In the genomic region with DNA sequence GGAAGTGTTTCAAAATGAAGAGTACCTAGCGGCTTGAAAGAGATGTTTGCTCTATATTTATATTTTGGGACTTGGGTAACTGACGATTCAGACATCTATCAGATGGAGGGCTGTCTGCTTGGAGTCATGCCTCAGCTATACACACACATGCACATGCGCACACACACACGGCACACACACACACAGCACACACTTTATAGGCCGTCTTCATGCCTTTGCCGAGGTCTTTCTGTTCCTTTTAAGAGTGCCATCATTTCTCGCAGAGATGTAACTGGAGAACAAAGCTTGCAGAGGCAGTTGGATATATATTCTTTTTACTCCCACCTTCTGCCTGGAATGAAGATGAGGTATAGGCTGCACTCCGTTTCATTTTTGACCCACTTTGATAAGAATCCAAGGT, we compare ENCODE assay signal across 19 cellular contexts.
A peak's percentile ranks its signal among the peaks of the same experiment; 100 is the strongest.
DNase-seq lines count a peak whose midpoint lies in the region; ATAC-seq and TF ChIP-seq lines count a peak whose summit lies in the region.
"Had no signal": no experiment of that assay in that cellular context is flagged by ENCODE, and none has a peak within 500 bp of the region (broad histone marks: within the 10 kb centered on the region; RNA-seq: fewer than 3 reads in every experiment).

No MANE protein-coding gene starts in this region.

- peaks cover 45% of the 10 kb centered on the region for H3K4me1 Mint-ChIP-seq in type B pancreatic cell (ENCODE audit: unreplicated experiment)
- H3K4me1 Mint-ChIP-seq in activated CD4-positive, alpha-beta T cell treated with anti-CD3 and anti-CD28 coated beads, Interleukin-2, amount 10 ng/mL, durations not matched to agents 24 days and 14 days, result no peaks in the 10 kb centered on the region

- TF ChIP-seq CTCF in cardiac muscle cell (IDR thresholded peaks at IDR 0.05; ENCODE audit: low read depth, low read length), result no peak
- TF ChIP-seq CTCF in dorsolateral prefrontal cortex (IDR thresholded peaks at IDR 0.05 in 54 of 56, conservative IDR thresholded peaks at IDR 0.05 in 2 of 56; ENCODE audit: low read depth in 1 of 56, partially characterized antibody in 56 of 56), result no peak
- TF ChIP-seq CTCF in type B pancreatic cell (conservative IDR thresholded peaks at IDR 0.05), result no peak
- no peak for TF ChIP-seq CTCF in upper lobe of right lung (IDR thresholded peaks at IDR 0.05)

- H3K4me3 ChIP-seq in cardiac muscle cell (no peak overlapping the region), dorsolateral prefrontal cortex (no peak overlapping the region), mesodermal cell (ENCODE audit: extremely low read depth, insufficient read depth, low read length, poor library complexity, severe bottlenecking) (no peak overlapping the region), upper lobe of right lung (no peak overlapping the region)
- H3K4me3 ChIP-seq: GM23248, prostate gland had no signal

- no peak for DNase-seq in cardiac muscle cell (ENCODE audit: low read depth in 1 of 2, low spot score in 1 of 2)
- DNase-seq in left cardiac atrium, result no peak
- DNase-seq in dorsolateral prefrontal cortex, result no peak
- DNase-seq in type B pancreatic cell (ENCODE audit: extremely low spot score, unreplicated experiment), result no peak
- no peak for DNase-seq in upper lobe of right lung
- no peak for DNase-seq in HUDEP-2 (lab: John Stamatoyannopoulos, UW; ENCODE audit: unreplicated experiment in 76 of 76)
- DNase-seq in activated CD4-positive, alpha-beta T cell treated with anti-CD3 and anti-CD28 coated beads, Interleukin-2, amount 10 ng/mL, durations not matched to agents 24 days and 14 days, result no peak
- DNase-seq: activated CD4-positive, alpha-beta T cell treated with anti-CD3 and anti-CD28 coated beads, Interleukin-2, amount 50 U/mL, for 1 hour; AML-193; effector CD4-positive, alpha-beta T cell; erythroblast; foreskin melanocyte; GM23248; left ventricle myocardium superior; NCI-H1694; NCI-H69 had no signal

- H3K4me1 ChIP-seq in cardiac muscle cell (ENCODE audit: low read depth) (peaks cover 42% of the 10 kb centered on the region), mesodermal cell (ENCODE audit: control insufficient read depth, insufficient read depth, low read length, poor library complexity, severe bottlenecking) (peaks cover 50% of the 10 kb centered on the region), upper lobe of right lung (peaks cover 36% of the 10 kb centered on the region)
- H3K4me1 ChIP-seq: prostate gland had no signal

- peak overlapping the region; percentile 78 for H3K27ac ChIP-seq in cardiac muscle cell
- peak overlapping the region in 40 of 59 donors; percentile 2 to 78 (median 50) for H3K27ac ChIP-seq in dorsolateral prefrontal cortex
- peak overlapping the region; percentile 69 for H3K27ac ChIP-seq in mesodermal cell (ENCODE audit: low read depth, low read length, severe bottlenecking)
- H3K27ac ChIP-seq in upper lobe of right lung, result no peak overlapping the region
- H3K27ac ChIP-seq: GM23248, prostate gland had no signal

- H3K4me3 Mint-ChIP-seq in type B pancreatic cell, result no peak overlapping the region
- H3K4me3 Mint-ChIP-seq in activated CD4-positive, alpha-beta T cell treated with anti-CD3 and anti-CD28 coated beads, Interleukin-2, amount 10 ng/mL, durations not matched to agents 24 days and 14 days, result no peak overlapping the region

- WGBS in mesodermal cell (ENCODE audit: insufficient coverage in 2 of 2), 2 experiments, result 50 to 87% methylated on average over 3 to 4 of the region's 8 CpGs

- H3K27me3 ChIP-seq in cardiac muscle cell (no peaks in the 10 kb centered on the region), dorsolateral prefrontal cortex (no peaks in the 10 kb centered on the region), upper lobe of right lung (no peaks in the 10 kb centered on the region)

- no peaks in the 10 kb centered on the region for H3K9me3 ChIP-seq in cardiac muscle cell (ENCODE audit: low read depth)
- no peaks in the 10 kb centered on the region for H3K9me3 ChIP-seq in mesodermal cell (ENCODE audit: control insufficient read depth, low read length)
- H3K9me3 ChIP-seq in upper lobe of right lung, result no peaks in the 10 kb centered on the region
- H3K9me3 ChIP-seq: prostate gland had no signal

- H3K9me3 Mint-ChIP-seq in type B pancreatic cell, result no peaks in the 10 kb centered on the region
- H3K9me3 Mint-ChIP-seq in activated CD4-positive, alpha-beta T cell treated with anti-CD3 and anti-CD28 coated beads, Interleukin-2, amount 10 ng/mL, durations not matched to agents 24 days and 14 days, result no peaks in the 10 kb centered on the region
- H3K9me3 Mint-ChIP-seq: activated naive CD4-positive, alpha-beta T cell treated with anti-CD3 and anti-CD28 coated beads, Interleukin-2, amount 50 U/mL, for 72 hours had no signal

- no peaks in the 10 kb centered on the region for H3K27me3 Mint-ChIP-seq in type B pancreatic cell
- peaks cover 4% of the 10 kb centered on the region for H3K27me3 Mint-ChIP-seq in activated CD4-positive, alpha-beta T cell treated with anti-CD3 and anti-CD28 coated beads, Interleukin-2, amount 10 ng/mL, durations not matched to agents 24 days and 14 days

- peak overlapping the region; percentile 9 for H3K27ac Mint-ChIP-seq in type B pancreatic cell
- no peak overlapping the region for H3K27ac Mint-ChIP-seq in activated CD4-positive, alpha-beta T cell treated with anti-CD3 and anti-CD28 coated beads, Interleukin-2, amount 10 ng/mL, durations not matched to agents 24 days and 14 days
- H3K27ac Mint-ChIP-seq: activated naive CD4-positive, alpha-beta T cell treated with anti-CD3 and anti-CD28 coated beads, Interleukin-2, amount 50 U/mL, for 72 hours had no signal

- ATAC-seq in left cardiac atrium (no peak), upper lobe of right lung (no peak)
- ATAC-seq: activated naive CD4-positive, alpha-beta T cell treated with anti-CD3 and anti-CD28 coated beads, Interleukin-2, amount 50 U/mL, for 72 hours had no signal

- H3K36me3 ChIP-seq in cardiac muscle cell (no peaks in the 10 kb centered on the region), mesodermal cell (ENCODE audit: control insufficient read depth, insufficient read depth, low read length) (no peaks in the 10 kb centered on the region), upper lobe of right lung (no peaks in the 10 kb centered on the region)
- H3K36me3 ChIP-seq: prostate gland had no signal

- no peaks in the 10 kb centered on the region for H3K36me3 Mint-ChIP-seq in type B pancreatic cell
- no peaks in the 10 kb centered on the region for H3K36me3 Mint-ChIP-seq in activated CD4-positive, alpha-beta T cell treated with anti-CD3 and anti-CD28 coated beads, Interleukin-2, amount 10 ng/mL, durations not matched to agents 24 days and 14 days (ENCODE audit: low read depth)
- H3K36me3 Mint-ChIP-seq: activated naive CD4-positive, alpha-beta T cell treated with anti-CD3 and anti-CD28 coated beads, Interleukin-2, amount 50 U/mL, for 72 hours had no signal

- intact Hi-C loops in left cardiac atrium (cut with DNase I), result no loop called here
- intact Hi-C loops in dorsolateral prefrontal cortex (cut with DNase I), result no loop called here
- intact Hi-C loops in upper lobe of right lung (cut with DNase I), result no loop called here
- intact Hi-C loops in activated CD4-positive, alpha-beta T cell treated with anti-CD3 and anti-CD28 coated beads, Interleukin-2, amount 10 ng/mL, durations not matched to agents 24 days and 14 days (cut with micrococcal nuclease), result no loop called here
